Comparison of ENCODE assay signal across 9 cellular contexts in the genomic region with DNA sequence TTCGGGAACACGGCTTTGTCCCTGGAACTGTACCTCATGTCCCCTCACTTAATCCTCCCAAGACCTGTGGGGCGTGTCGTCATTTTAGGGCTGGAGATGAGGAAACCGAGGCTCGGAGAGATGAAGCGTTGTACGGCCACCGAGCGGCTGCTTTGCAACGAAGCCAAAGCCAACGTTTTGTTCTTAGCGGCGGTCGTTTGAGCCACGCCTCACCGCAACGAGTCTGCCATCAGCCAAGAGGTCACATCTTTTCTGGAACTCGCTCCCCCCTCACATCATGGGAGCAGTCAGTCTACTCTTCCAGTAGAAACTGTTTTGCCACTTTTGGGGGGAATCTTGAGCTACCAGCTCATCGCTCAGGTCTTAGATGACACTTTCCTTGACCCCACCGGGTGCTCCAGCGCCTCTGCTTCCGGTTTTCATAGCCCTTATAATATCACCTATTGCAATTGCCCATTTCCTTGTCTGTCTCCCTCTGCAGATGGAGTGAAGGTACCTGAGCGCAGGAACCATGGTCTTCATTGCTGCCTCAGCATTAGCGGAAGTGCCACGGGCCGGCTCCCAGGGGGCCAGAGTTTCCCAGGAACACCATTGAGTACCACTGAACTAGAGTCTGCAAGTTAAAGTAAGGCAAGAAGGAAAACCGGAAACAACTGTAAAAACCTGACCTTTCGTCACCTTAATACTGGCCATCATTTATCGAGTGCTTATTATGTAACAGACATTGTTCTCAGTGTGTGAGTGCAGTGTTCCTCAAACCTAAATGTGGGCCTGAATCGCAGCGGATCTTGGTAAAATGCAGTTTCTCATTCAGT. TPM values are rescaled to one million over a fixed set of nuclear protein-coding genes. Genes with fewer than 3 reads are reported as not detected.
A peak's percentile ranks its signal among the peaks of the same experiment; 100 is the strongest.
DNase-seq lines count a peak whose midpoint lies in the region; ATAC-seq lines count a peak whose summit lies in the region.
"Had no signal": no experiment of that assay in that cellular context is flagged by ENCODE, and none has a peak within 500 bp of the region (broad histone marks: within the 10 kb centered on the region; RNA-seq: fewer than 3 reads in every experiment).

No MANE protein-coding gene starts in this region.

- peak overlapping the region; percentile 74 for H3K4me3 ChIP-seq in iPS-20b (ENCODE audit: low read length)
- H3K4me3 ChIP-seq: SK-N-MC had no signal

- no peaks in the 10 kb centered on the region for H3K9me3 Mint-ChIP-seq in activated naive CD8-positive, alpha-beta T cell treated with anti-CD3 and anti-CD28 coated beads, Interleukin-2, amount 50 U/mL, for 24 hours

- H3K4me1 ChIP-seq in iPS-20b (ENCODE audit: insufficient read depth, low read length) = no peaks in the 10 kb centered on the region

- H3K4me3 Mint-ChIP-seq in activated naive CD8-positive, alpha-beta T cell treated with anti-CD3 and anti-CD28 coated beads, Interleukin-2, amount 50 U/mL, for 24 hours = peak overlapping the region; percentile 82

- no peaks in the 10 kb centered on the region; the same call in 1 of the 2 replicates for H3K36me3 ChIP-seq in iPS-20b (ENCODE audit: insufficient read depth, low read depth, low read length)

- ATAC-seq in activated naive CD8-positive, alpha-beta T cell treated with anti-CD3 and anti-CD28 coated beads, Interleukin-2, amount 50 U/mL, for 24 hours = no peak
- ATAC-seq in HG03571 (IDR thresholded peaks at IDR 0.05; ENCODE audit: unreplicated experiment) (no peak), GM21576 (IDR thresholded peaks at IDR 0.05; ENCODE audit: unreplicated experiment) (no peak)

- H3K9ac ChIP-seq in iPS-20b (ENCODE audit: low read depth, low read length) = peak overlapping the region; percentile 80; the same call in 1 of the 2 replicates

- H3K27ac Mint-ChIP-seq in activated naive CD8-positive, alpha-beta T cell treated with anti-CD3 and anti-CD28 coated beads, Interleukin-2, amount 50 U/mL, for 24 hours = peak overlapping the region; percentile 96

- DNase-seq in GM03348 (ENCODE audit: low spot score) (peak; percentile 33), HT-29 (ENCODE audit: low spot score) (peak; percentile 54), substantia nigra (lab: John Stamatoyannopoulos, UW) (no peak), NCI-H748 (lab: John Stamatoyannopoulos, UW; ENCODE audit: unreplicated experiment) (no peak)
- DNase-seq in activated naive CD8-positive, alpha-beta T cell treated with anti-CD3 and anti-CD28 coated beads, Interleukin-2, amount 50 U/mL, for 24 hours = peak; percentile 47

- peaks cover 12% of the 10 kb centered on the region; the same call in 1 of the 2 replicates for H3K27me3 ChIP-seq in iPS-20b (ENCODE audit: insufficient read depth, low read length)

- H3K27me3 Mint-ChIP-seq in activated naive CD8-positive, alpha-beta T cell treated with anti-CD3 and anti-CD28 coated beads, Interleukin-2, amount 50 U/mL, for 24 hours = no peaks in the 10 kb centered on the region

- H3K9me3 ChIP-seq in iPS-20b (ENCODE audit: insufficient read depth, low read depth, low read length) = no peaks in the 10 kb centered on the region

- H3K36me3 Mint-ChIP-seq in activated naive CD8-positive, alpha-beta T cell treated with anti-CD3 and anti-CD28 coated beads, Interleukin-2, amount 50 U/mL, for 24 hours (ENCODE audit: low read depth) = peaks cover 6% of the 10 kb centered on the region

- H3K4me1 Mint-ChIP-seq in activated naive CD8-positive, alpha-beta T cell treated with anti-CD3 and anti-CD28 coated beads, Interleukin-2, amount 50 U/mL, for 24 hours = peaks cover 60% of the 10 kb centered on the region

- H3K27ac ChIP-seq in iPS-20b (ENCODE audit: low read length) (no peak overlapping the region), substantia nigra (ENCODE audit: low read depth, low read length, poor library complexity, severe bottlenecking) (peak overlapping the region; percentile 95)
- H3K27ac ChIP-seq: SK-N-MC had no signal

RNA-seq across cellular contexts. Expression of gene NINJ2, which starts 19.6 kb away (rescaled TPM):
- 8.6 and 10.9 TPM in 2 replicates for total RNA-seq in HT-29 (2014; rRNA removed; shearing (Covaris generic))

Comparison
In these comparisons a context has a peak if more than half of its experiments do, and no peak if none do; other contexts are left out.
1. DNase-seq: peak in GM03348 (single experiment), HT-29 (single experiment) and activated naive CD8-positive, alpha-beta T cell treated with anti-CD3 and anti-CD28 coated beads, Interleukin-2, amount 50 U/mL, for 24 hours (single experiment); none in substantia nigra (0 of 49) and NCI-H748 (single experiment).